Comparison of ENCODE assay signal across 9 cellular contexts in the genomic region with DNA sequence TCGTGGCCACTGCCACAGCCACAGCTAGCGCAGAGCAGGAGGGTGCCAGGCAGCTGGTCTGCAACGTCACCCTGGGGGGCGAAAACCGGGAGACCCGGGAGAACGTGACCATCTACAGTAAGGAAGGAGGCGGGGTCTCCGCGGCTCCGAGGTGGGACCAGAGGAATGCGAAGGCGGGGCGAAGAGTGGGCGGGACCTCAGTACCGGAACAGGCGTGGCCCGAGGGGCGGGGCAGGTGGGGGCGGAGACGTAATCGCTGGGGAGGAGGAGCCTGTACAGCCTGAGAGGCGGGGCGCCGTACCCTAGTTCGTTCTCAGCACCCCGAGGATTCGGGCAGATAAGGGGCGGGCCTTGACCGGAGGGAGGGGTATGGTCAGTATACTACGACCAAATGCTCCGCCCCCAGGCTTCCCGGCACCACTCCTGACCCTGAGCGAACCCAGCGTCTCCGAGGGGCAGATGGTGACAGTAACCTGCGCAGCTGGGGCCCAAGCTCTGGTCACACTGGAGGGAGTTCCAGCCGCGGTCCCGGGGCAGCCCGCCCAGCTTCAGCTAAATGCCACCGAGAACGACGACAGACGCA. TPM values are rescaled to one million over a fixed set of nuclear protein-coding genes. Genes with fewer than 3 reads are reported as not detected.
DNase-seq lines count a peak whose midpoint lies in the region; ATAC-seq and TF ChIP-seq lines count a peak whose summit lies in the region.
"Had no signal": no experiment of that assay in that cellular context is flagged by ENCODE, and none has a peak within 500 bp of the region (broad histone marks: within the 10 kb centered on the region; RNA-seq: fewer than 3 reads in every experiment).

No MANE protein-coding gene starts in this region.

- DNase-seq in ELR (ENCODE audit: low read depth) (peak; percentile 82), PC-9 (peak in 1 of 2 experiments; percentile 50), foreskin melanocyte (peak; percentile 47), omental fat pad (ENCODE audit: low spot score) (peak; percentile 66), upper lobe of right lung (peak; percentile 96), DMS79 (lab: John Stamatoyannopoulos, UW) (no peak)
- peak; percentile 43 for DNase-seq in activated T-helper 9 cell treated with anti-CD3 and anti-CD28 coated beads, Interleukin-2, amount 50 U/mL, for 16 hours (ENCODE audit: low read depth)

- no TSS peak for BruUV-seq in PC-9 (replicated peaks; lab: Mats Ljungman, UMichigan)

- H3K27ac ChIP-seq in PC-9 (no peak overlapping the region), upper lobe of right lung (peak overlapping the region; percentile 60)
- H3K27ac ChIP-seq: VCaP had no signal

- peak overlapping the region; percentile 97 for H3K4me2 ChIP-seq in PC-9

- H3K36me3 ChIP-seq in PC-9 (ENCODE audit: low read depth) (no peaks in the 10 kb centered on the region), upper lobe of right lung (no peaks in the 10 kb centered on the region)

- H2AFZ ChIP-seq in PC-9 = no peak overlapping the region

- POLR2A ChIA-PET in PC-9 (lab: Charles Lee; ENCODE audit: unreplicated experiment) = no interaction called here

- no peaks in the 10 kb centered on the region for H4K20me1 ChIP-seq in PC-9 (ENCODE audit: insufficient read depth)

- ATAC-seq in HG02973 (IDR thresholded peaks at IDR 0.05; ENCODE audit: unreplicated experiment) (peak; percentile 40), omental fat pad (ENCODE audit: low FRiP score) (peak; percentile 58), upper lobe of right lung (peak; percentile 82)

- H3K27me3 ChIP-seq in PC-9 (ENCODE audit: insufficient read depth, low read depth) = no peaks in the 10 kb centered on the region
- peaks cover 42% of the 10 kb centered on the region for H3K27me3 ChIP-seq in upper lobe of right lung

- H3K4me1 ChIP-seq in PC-9 (replicated peaks; ENCODE audit: insufficient read depth) (peaks cover 17% of the 10 kb centered on the region), upper lobe of right lung (peaks cover 63% of the 10 kb centered on the region)

- H3K79me2 ChIP-seq in PC-9 (ENCODE audit: low read depth) = no peaks in the 10 kb centered on the region

- TF ChIP-seq CTCF in PC-9 (conservative IDR thresholded peaks at IDR 0.05) (no peak), omental fat pad (IDR thresholded peaks at IDR 0.05) (no peak), upper lobe of right lung (IDR thresholded peaks at IDR 0.05) (no peak)

- no peaks in the 10 kb centered on the region for H3K9me2 ChIP-seq in PC-9 (ENCODE audit: insufficient read depth)

- intact Hi-C loops in PC-9 (cut with micrococcal nuclease; ENCODE audit: unreplicated experiment) = no loop called here
- intact Hi-C loops in upper lobe of right lung (cut with DNase I) = no loop called here

- H3F3A ChIP-seq in PC-9 (ENCODE audit: insufficient read depth, low read depth) = peaks cover 7% of the 10 kb centered on the region; the same call in 1 of the 2 replicates

- H3K9me3 ChIP-seq in PC-9 (ENCODE audit: insufficient read depth, low read depth) (no peaks in the 10 kb centered on the region), upper lobe of right lung (no peaks in the 10 kb centered on the region)

- H3K4me3 ChIP-seq in PC-9 = peak overlapping the region; percentile 78; the same call in 1 of the 2 replicates
- peak overlapping the region; percentile 58 for H3K4me3 ChIP-seq in upper lobe of right lung

- CTCF ChIA-PET in PC-9 (lab: Charles Lee) = no interaction called here

RNA-seq across cellular contexts. Expression of a gene that starts 2.5 kb away (rescaled TPM):
- total RNA-seq in PC-9 (2021) (19.2 and 24.0 TPM in 2 replicates), omental fat pad (1 to 10 TPM in 1 of 4 donors, under 1 TPM in 3; 0.31 to 1.1 (median 0.53) TPM), upper lobe of right lung (18.3 TPM)

RNA-seq across cellular contexts. Expression of a gene that starts 5.5 kb away (rescaled TPM):
- total RNA-seq in PC-9 (2021) (0.52 and 0.68 TPM in 2 replicates), omental fat pad (1 to 10 TPM in 3 of 4 donors, under 1 TPM in 1; 0.82 to 7.5 (median 2.0) TPM), upper lobe of right lung (11.1 TPM)

RNA-seq across cellular contexts. Expression of a gene that starts 17.3 kb away (rescaled TPM):
- 7.5 and 10.2 TPM in 2 replicates for total RNA-seq in PC-9 (2021)
- total RNA-seq in omental fat pad = 1 to 10 TPM in 1 of 4 donors, under 1 TPM in 3; 0.19 to 2.4 (median 0.94) TPM
- total RNA-seq in upper lobe of right lung = 3.8 TPM

RNA-seq across cellular contexts. Expression of a gene that starts 21.4 kb away (rescaled TPM):
- total RNA-seq in PC-9 (2021) (23.8 and 32.9 TPM in 2 replicates), omental fat pad (100 to 1,000 TPM in 2 of 4 donors, 10 to 100 TPM in 2; 20.7 to 286 (median 81.0) TPM), upper lobe of right lung (245 TPM)

RNA-seq across cellular contexts. Expression of a gene that starts 23.5 kb away (rescaled TPM):
- total RNA-seq in PC-9 (2021) = 23.1 and 29.2 TPM in 2 replicates
- 10 to 100 TPM in 3 of 4 donors, 1 to 10 TPM in 1; 9.0 to 26.2 (median 17.8) TPM for total RNA-seq in omental fat pad
- total RNA-seq in upper lobe of right lung = 19.2 TPM
